Comparison of ENCODE assay signal across 21 cellular contexts in genomic region chr3:196735751-196736150, GRCh38.
"Had no signal": no experiment of that assay in that cellular context is flagged by ENCODE, and none has a peak within 500 bp of the region (broad histone marks: within the 10 kb centered on the region; RNA-seq: fewer than 3 reads in every experiment).

No MANE protein-coding gene starts in this region.

- H3K4me1 Mint-ChIP-seq: endodermal cell had no signal

- H3K4me3 Mint-ChIP-seq: activated CD4-positive, alpha-beta T cell treated with anti-CD3 and anti-CD28 coated beads, Interleukin-2, amount 10 ng/mL, durations not matched to agents 24 days and 14 days; activated naive CD8-positive, alpha-beta T cell treated with anti-CD3 and anti-CD28 coated beads, Interleukin-2, amount 10 ng/mL, durations not matched to agents 7 days and 5 days; activated T-cell treated with anti-CD3 and anti-CD28 coated beads, Interleukin-2, amount 50 U/mL, for 72 hours; endodermal cell; memory B cell; naive thymus-derived CD8-positive, alpha-beta T cell; stimulated activated memory B cell treated with anti-CD40 and anti-IgM and Interleukin-4, amounts not matched to agents 10 μg/mL and 1 μg/mL and 100 μg/mL, for 72 hours; T-helper 2 cell treated with Interferon-gamma antibody and Interleukin-4, amounts not matched to agents 5 μg/mL and 100 μg/mL, for 36 hours had no signal

- H3K27ac Mint-ChIP-seq: activated CD4-positive, alpha-beta T cell treated with anti-CD3 and anti-CD28 coated beads, Interleukin-2, amount 10 ng/mL, durations not matched to agents 24 days and 14 days; activated naive CD8-positive, alpha-beta T cell treated with anti-CD3 and anti-CD28 coated beads, Interleukin-2, amount 10 ng/mL, durations not matched to agents 7 days and 5 days; activated T-cell treated with anti-CD3 and anti-CD28 coated beads, Interleukin-2, amount 50 U/mL, for 72 hours; endodermal cell; memory B cell; naive thymus-derived CD8-positive, alpha-beta T cell; stimulated activated memory B cell treated with anti-CD40 and anti-IgM and Interleukin-4, amounts not matched to agents 10 μg/mL and 1 μg/mL and 100 μg/mL, for 72 hours; T-helper 2 cell treated with Interferon-gamma antibody and Interleukin-4, amounts not matched to agents 5 μg/mL and 100 μg/mL, for 36 hours had no signal

- ATAC-seq: activated T-cell treated with anti-CD3 and anti-CD28 coated beads, Interleukin-2, amount 50 U/mL, for 72 hours; foreskin keratinocyte; left ventricle myocardium superior; naive thymus-derived CD8-positive, alpha-beta T cell; stimulated activated memory B cell treated with anti-CD40 and anti-IgM and Interleukin-4, amounts not matched to agents 10 μg/mL and 1 μg/mL and 100 μg/mL, for 72 hours had no signal

- H3K9me3 Mint-ChIP-seq: activated CD4-positive, alpha-beta T cell treated with anti-CD3 and anti-CD28 coated beads, Interleukin-2, amount 10 ng/mL, durations not matched to agents 24 days and 14 days; activated T-cell treated with anti-CD3 and anti-CD28 coated beads, Interleukin-2, amount 50 U/mL, for 72 hours; memory B cell; naive thymus-derived CD8-positive, alpha-beta T cell had no signal

- DNase-seq: activated CD4-positive, CD25-positive, alpha-beta regulatory T cell; activated CD8-positive, alpha-beta memory T cell treated with anti-CD3 and anti-CD28 coated beads, Interleukin-2, amount 50 U/mL, for 48 hours; activated gamma-delta T cell treated with Interleukin-2 at 50 U/mL for 16 hours; activated naive CD8-positive, alpha-beta T cell treated with anti-CD3 and anti-CD28 coated beads, Interleukin-2, amount 10 ng/mL, durations not matched to agents 7 days and 5 days; activated T-cell treated with anti-CD3 and anti-CD28 coated beads, Interleukin-2, amount 50 U/mL, for 72 hours; dorsolateral prefrontal cortex; endodermal cell; erythroblast; foreskin keratinocyte; glutamatergic neuron; hypothalamus; left ventricle myocardium superior; naive thymus-derived CD8-positive, alpha-beta T cell; posterior cingulate gyrus; retina; stimulated activated CD4-positive, alpha-beta T cell treated with anti-CD3 and anti-CD28 coated beads, Interleukin-2, amount 100 ng/mL, for 48 hours; thyroid gland had no signal

- H3K27me3 Mint-ChIP-seq: activated CD4-positive, alpha-beta T cell treated with anti-CD3 and anti-CD28 coated beads, Interleukin-2, amount 10 ng/mL, durations not matched to agents 24 days and 14 days; activated naive CD8-positive, alpha-beta T cell treated with anti-CD3 and anti-CD28 coated beads, Interleukin-2, amount 10 ng/mL, durations not matched to agents 7 days and 5 days; memory B cell; naive thymus-derived CD8-positive, alpha-beta T cell; stimulated activated memory B cell treated with anti-CD40 and anti-IgM and Interleukin-4, amounts not matched to agents 10 μg/mL and 1 μg/mL and 100 μg/mL, for 72 hours had no signal
